In genomic region chr5:151186052-151186451, GRCh38 we compare ENCODE assay signal across 24 cellular contexts. TPM values are rescaled to one million over a fixed set of nuclear protein-coding genes. Genes with fewer than 3 reads are reported as not detected.
DNase-seq lines count a peak whose midpoint lies in the region; ATAC-seq and TF ChIP-seq lines count a peak whose summit lies in the region.
"Had no signal": no experiment of that assay in that cellular context is flagged by ENCODE, and none has a peak within 500 bp of the region (broad histone marks: within the 10 kb centered on the region; RNA-seq: fewer than 3 reads in every experiment).

No MANE protein-coding gene starts in this region.

- H3K27ac ChIP-seq in CD4-positive, alpha-beta T cell (ENCODE audit: low read depth, low read length) = no peak overlapping the region
- H3K27ac ChIP-seq: 22Rv1, HL-60, KMS-11, SJSA1 had no signal

- TF ChIP-seq CTCF in CD4-positive, alpha-beta T cell (IDR thresholded peaks at IDR 0.05) = no peak
- TF ChIP-seq CTCF in WTC11 (IDR thresholded peaks at IDR 0.05) (no peak), MCF 10A (IDR thresholded peaks at IDR 0.05; ENCODE audit: unreplicated experiment) (no peak)

- no peaks in the 10 kb centered on the region for H3K27me3 Mint-ChIP-seq in T-helper 2 cell treated with Interferon-gamma antibody and Interleukin-4, amounts not matched to agents 5 μg/mL and 100 μg/mL, for 36 hours (ENCODE audit: low read depth)
- H3K27me3 Mint-ChIP-seq in CD4-positive, alpha-beta T cell = no peaks in the 10 kb centered on the region
- H3K27me3 Mint-ChIP-seq in WTC11 (ENCODE audit: low read depth) = peaks cover 1% of the 10 kb centered on the region; the same call in 1 of the 2 replicates
- no peaks in the 10 kb centered on the region for H3K27me3 Mint-ChIP-seq in memory B cell
- H3K27me3 Mint-ChIP-seq in MCF 10A (ENCODE audit: insufficient read depth, unreplicated experiment) = no peaks in the 10 kb centered on the region
- H3K27me3 Mint-ChIP-seq: IgD-negative memory B cell had no signal

- H3K27ac Mint-ChIP-seq in T-helper 2 cell treated with Interferon-gamma antibody and Interleukin-4, amounts not matched to agents 5 μg/mL and 100 μg/mL, for 36 hours = peak overlapping the region; percentile 42
- H3K27ac Mint-ChIP-seq in CD4-positive, alpha-beta T cell = peak overlapping the region; percentile 24
- H3K27ac Mint-ChIP-seq in WTC11 = no peak overlapping the region
- H3K27ac Mint-ChIP-seq in memory B cell = peak overlapping the region; percentile 58
- no peak overlapping the region for H3K27ac Mint-ChIP-seq in MCF 10A (ENCODE audit: low read depth, unreplicated experiment)

- DNase-seq in T-helper 2 cell treated with Interferon-gamma antibody and Interleukin-4, amounts not matched to agents 5 μg/mL and 100 μg/mL, for 36 hours (ENCODE audit: low spot score) = no peak
- DNase-seq in T-helper 2 cell = no peak
- no peak for DNase-seq in CD4-positive, alpha-beta T cell
- no peak for DNase-seq in WTC11 (ENCODE audit: low spot score)
- DNase-seq in memory B cell (ENCODE audit: low spot score in 2 of 2) = no peak
- no peak for DNase-seq in MCF 10A (ENCODE audit: unreplicated experiment)
- no peak for DNase-seq in activated CD4-positive, alpha-beta T cell treated with anti-CD3 and anti-CD28 coated beads, Interleukin-2, amount 50 U/mL, for 48 hours
- DNase-seq: BE2C, NCI-H1048, NCI-H1417, NCI-H1694 treated with DMSO at 0.1 percent for 48 hours, NCI-H2081, NCI-H226, NCI-H510A, NCI-H69, Right ventricle myocardium superior, RPMI8226 had no signal

- H3K4me1 Mint-ChIP-seq in T-helper 2 cell treated with Interferon-gamma antibody and Interleukin-4, amounts not matched to agents 5 μg/mL and 100 μg/mL, for 36 hours (ENCODE audit: low read depth) = peaks cover 3% of the 10 kb centered on the region
- H3K4me1 Mint-ChIP-seq in CD4-positive, alpha-beta T cell (ENCODE audit: low read depth) = peaks cover 32% of the 10 kb centered on the region
- peaks cover 21% of the 10 kb centered on the region for H3K4me1 Mint-ChIP-seq in WTC11
- H3K4me1 Mint-ChIP-seq in memory B cell = peaks cover 28% of the 10 kb centered on the region
- H3K4me1 Mint-ChIP-seq in MCF 10A (ENCODE audit: insufficient read depth, unreplicated experiment) = no peaks in the 10 kb centered on the region

- intact Hi-C loops in CD4-positive, alpha-beta T cell (cut with DNase I, micrococcal nuclease) = no loop called here
- intact Hi-C loops in MCF 10A (cut with micrococcal nuclease) = no loop called here

- no TSS peak for BruUV-seq in MCF 10A (replicated peaks; lab: Mats Ljungman, UMichigan)

- CTCF ChIA-PET in CD4-positive, alpha-beta T cell (lab: Charles Lee) = no interaction called here
- CTCF ChIA-PET in WTC11 (lab: Charles Lee) (no interaction called here), MCF 10A (lab: Yijun Ruan, JAX) (interaction anchor here (0.6 to 2.5 kb wide), 3 partner anchors 21 to 60 kb away, joined by 3 to 11 read pairs (median 7); no protein-coding TSS in a partner anchor)

- no peak for ATAC-seq in CD4-positive, alpha-beta T cell (ENCODE audit: poor library complexity)
- ATAC-seq in WTC11 (peak; percentile 55), memory B cell (ENCODE audit: low read depth) (no peak), HG03342 (IDR thresholded peaks at IDR 0.05; ENCODE audit: unreplicated experiment) (no peak)

- no peak overlapping the region for H3K4me3 Mint-ChIP-seq in T-helper 2 cell treated with Interferon-gamma antibody and Interleukin-4, amounts not matched to agents 5 μg/mL and 100 μg/mL, for 36 hours
- no peak overlapping the region for H3K4me3 Mint-ChIP-seq in CD4-positive, alpha-beta T cell
- H3K4me3 Mint-ChIP-seq in WTC11 = no peak overlapping the region
- H3K4me3 Mint-ChIP-seq in memory B cell = no peak overlapping the region
- no peak overlapping the region for H3K4me3 Mint-ChIP-seq in MCF 10A (ENCODE audit: unreplicated experiment)
- H3K4me3 Mint-ChIP-seq: CD14-positive monocyte had no signal

- peaks cover 58% of the 10 kb centered on the region for H3K36me3 Mint-ChIP-seq in T-helper 2 cell treated with Interferon-gamma antibody and Interleukin-4, amounts not matched to agents 5 μg/mL and 100 μg/mL, for 36 hours (ENCODE audit: low read depth)
- peaks cover 96% of the 10 kb centered on the region for H3K36me3 Mint-ChIP-seq in CD4-positive, alpha-beta T cell (ENCODE audit: low read depth)
- H3K36me3 Mint-ChIP-seq in WTC11 (peaks cover 2% of the 10 kb centered on the region; the same call in 1 of the 2 replicates), memory B cell (peaks cover 52% of the 10 kb centered on the region), MCF 10A (ENCODE audit: insufficient read depth, unreplicated experiment) (peaks cover 6% of the 10 kb centered on the region)

- POLR2A ChIA-PET in CD4-positive, alpha-beta T cell (lab: Charles Lee) = no interaction called here
- POLR2A ChIA-PET in WTC11 (lab: Charles Lee) (no interaction called here), MCF 10A (lab: Yijun Ruan, JAX) (no interaction called here)

- H3K9me3 Mint-ChIP-seq in T-helper 2 cell treated with Interferon-gamma antibody and Interleukin-4, amounts not matched to agents 5 μg/mL and 100 μg/mL, for 36 hours = peaks cover 22% of the 10 kb centered on the region
- H3K9me3 Mint-ChIP-seq in CD4-positive, alpha-beta T cell = peaks cover 10% of the 10 kb centered on the region
- no peaks in the 10 kb centered on the region for H3K9me3 Mint-ChIP-seq in WTC11
- peaks cover 9% of the 10 kb centered on the region for H3K9me3 Mint-ChIP-seq in memory B cell
- peaks cover 24% of the 10 kb centered on the region for H3K9me3 Mint-ChIP-seq in MCF 10A (ENCODE audit: unreplicated experiment)

- no peaks in the 10 kb centered on the region for H3K27me3 ChIP-seq in CD4-positive, alpha-beta T cell (ENCODE audit: control insufficient read depth, insufficient read depth, low read length)
- H3K27me3 ChIP-seq: BE2C, SJSA1 had no signal

- H3K9me3 ChIP-seq in CD4-positive, alpha-beta T cell (ENCODE audit: control insufficient read depth, low read length) = no peaks in the 10 kb centered on the region
- H3K9me3 ChIP-seq: BE2C had no signal

TF ChIP-seq in WTC11, 78 proteins besides CTCF, POLR2A, EP300 and RAD21:
- TF ChIP-seq PREB (CRISPR knock-in tag; IDR thresholded peaks at IDR 0.05; ENCODE audit: borderline replicate concordance) = no peak
- TF ChIP-seq EMX1 (CRISPR knock-in tag; IDR thresholded peaks at IDR 0.05) = no peak
- TF ChIP-seq ZNF263 (CRISPR knock-in tag; IDR thresholded peaks at IDR 0.05; ENCODE audit: low read depth) = no peak
- no peak for TF ChIP-seq RELA (CRISPR knock-in tag; IDR thresholded peaks at IDR 0.05; ENCODE audit: borderline replicate concordance)
- TF ChIP-seq ZNF396 (CRISPR knock-in tag; IDR thresholded peaks at IDR 0.05; ENCODE audit: borderline replicate concordance) = no peak

RNA-seq across cellular contexts. Expression of gene ANXA6, which starts 28.5 kb away (rescaled TPM):
- 100 to 1,000 TPM; 108 to 130 TPM for total RNA-seq in CD4-positive, alpha-beta T cell
- total RNA-seq in WTC11 (2021) (92.8 to 95.4 TPM (median 92.9 TPM) in 3 replicates), MCF 10A (2022) (2.6 TPM in 2 replicates)

RNA-seq across cellular contexts. Expression of gene CCDC69, which starts 37.8 kb away (rescaled TPM):
- 10 to 100 TPM; 68.0 to 68.9 TPM for total RNA-seq in CD4-positive, alpha-beta T cell
- total RNA-seq in WTC11 (2021) (8.2 to 12.4 TPM (median 8.6 TPM) in 3 replicates), MCF 10A (2022) (2.8 and 3.0 TPM in 2 replicates)

Comparison
In these comparisons a context has a peak if more than half of its experiments do, and no peak if none do; other contexts are left out.
1. H3K27ac Mint-ChIP-seq: peak in T-helper 2 cell treated with Interferon-gamma antibody and Interleukin-4, amounts not matched to agents 5 μg/mL and 100 μg/mL, for 36 hours (single experiment), CD4-positive, alpha-beta T cell (single experiment) and memory B cell (single experiment); none in WTC11 (single experiment) and MCF 10A (single experiment).
2. RNA of gene ANXA6, which starts 28.5 kb away (total RNA-seq): 108 to 130 TPM in CD4-positive, alpha-beta T cell and 92.8 to 95.4 TPM in WTC11; 2.6 TPM in MCF 10A; every median in the first group is over 10 times any median in the second.